In the genomic region with DNA sequence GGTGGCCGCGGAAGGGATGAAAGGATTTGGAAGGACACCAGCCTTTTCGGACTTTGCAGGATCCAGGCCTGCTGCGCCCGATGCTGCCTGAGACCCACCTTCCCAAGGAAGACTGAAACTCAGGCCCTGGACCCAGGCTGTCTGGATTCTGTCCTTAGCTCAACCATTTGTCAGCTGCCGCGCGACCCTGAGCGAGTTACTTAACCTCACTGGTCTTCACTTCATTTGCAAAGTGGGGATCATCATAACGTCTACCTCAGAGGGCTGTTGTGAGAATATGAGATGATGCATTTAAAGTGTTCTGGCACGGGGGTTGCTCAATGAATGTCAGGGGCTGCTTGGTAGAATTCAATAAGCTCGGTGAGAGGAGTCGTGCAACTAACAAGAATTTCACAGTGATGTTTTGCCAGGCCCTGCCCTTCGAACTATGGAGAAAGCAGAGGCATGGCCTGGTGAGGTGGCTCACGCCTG, we compare ENCODE assay signal across 11 cellular contexts.
A peak's percentile ranks its signal among the peaks of the same experiment; 100 is the strongest.
DNase-seq lines count a peak whose midpoint lies in the region; ATAC-seq and TF ChIP-seq lines count a peak whose summit lies in the region.
"Had no signal": no experiment of that assay in that cellular context is flagged by ENCODE, and none has a peak within 500 bp of the region (broad histone marks: within the 10 kb centered on the region; RNA-seq: fewer than 3 reads in every experiment).

No MANE protein-coding gene starts in this region.

- peaks cover 3% of the 10 kb centered on the region; the same call in 1 of the 2 replicates for H3K4me1 ChIP-seq in IMR-90 (ENCODE audit: control insufficient read depth, insufficient read depth, low read length)

- peaks cover 45% of the 10 kb centered on the region for H3K27me3 ChIP-seq in CD4-positive, alpha-beta T cell (ENCODE audit: control insufficient read depth, insufficient read depth, low read length)
- no peaks in the 10 kb centered on the region for H3K27me3 ChIP-seq in IMR-90 (ENCODE audit: control insufficient read depth, insufficient read depth, low read length)
- H3K27me3 ChIP-seq: Peyer's patch had no signal

- BruUV-seq in IMR-90 (replicated peaks; lab: Mats Ljungman, UMichigan) = no TSS peak

- H3K4me2 ChIP-seq in IMR-90 (ENCODE audit: low read depth, low read length) = no peak overlapping the region

- H4K91ac ChIP-seq in IMR-90 (ENCODE audit: insufficient read depth, low read depth, low read length) = no peak overlapping the region

- no peak overlapping the region; the same call in 1 of the 2 replicates for H2AK5ac ChIP-seq in IMR-90 (ENCODE audit: low read depth, low read length)

- no peaks in the 10 kb centered on the region for H3K9me3 ChIP-seq in CD4-positive, alpha-beta T cell (ENCODE audit: control insufficient read depth, low read length)
- H3K9me3 ChIP-seq in IMR-90 (ENCODE audit: control insufficient read depth, insufficient read depth, low read length) = peaks cover 2% of the 10 kb centered on the region; the same call in 1 of the 2 replicates
- H3K9me3 ChIP-seq: Peyer's patch had no signal

- H2AFZ ChIP-seq in IMR-90 (replicated peaks; ENCODE audit: low read length, poor library complexity) = peak overlapping the region; percentile 76

- H4K8ac ChIP-seq in IMR-90 (ENCODE audit: low read depth in 2 of 2, low read length in 2 of 2) = peak overlapping the region in 1 of 2 experiments; percentile 17; a peak in 1 of 4 replicates

- H3K23ac ChIP-seq in IMR-90 (ENCODE audit: low read depth, low read length) = no peak overlapping the region

- H3K79me1 ChIP-seq in IMR-90 (ENCODE audit: low read depth in 1 of 2, low read length in 2 of 2) = no peaks in the 10 kb centered on the region

- no peak overlapping the region for H3K4ac ChIP-seq in IMR-90 (ENCODE audit: low read depth, low read length)

- H3K27me3 Mint-ChIP-seq in CD4-positive, alpha-beta T cell = peaks cover 76% of the 10 kb centered on the region
- peaks cover 50% of the 10 kb centered on the region for H3K27me3 Mint-ChIP-seq in chondrocyte (ENCODE audit: low read depth)
- H3K27me3 Mint-ChIP-seq in natural killer cell treated with Interleukin-12 subunit alpha and Interleukin-12 subunit beta and Interleukin-15 and Interleukin-18, amount 100 ng/mL, for 72 hours = peaks cover 31 to 39% of the 10 kb centered on the region in 2 donors

- H3K27ac Mint-ChIP-seq in CD4-positive, alpha-beta T cell = no peak overlapping the region
- H3K27ac Mint-ChIP-seq in chondrocyte (ENCODE audit: unreplicated experiment) = no peak overlapping the region
- peak overlapping the region; percentile 76 to 82 for H3K27ac Mint-ChIP-seq in natural killer cell treated with Interleukin-12 subunit alpha and Interleukin-12 subunit beta and Interleukin-15 and Interleukin-18, amount 100 ng/mL, for 72 hours
- H3K27ac Mint-ChIP-seq: mesothelial cell of epicardium had no signal

- CTCF ChIA-PET in CD4-positive, alpha-beta T cell (lab: Charles Lee) = interaction anchor here (1.5 kb wide), 1 partner anchor 11 kb away, joined by 6 read pairs; no protein-coding TSS in a partner anchor
- CTCF ChIA-PET in IMR-90 (lab: Yijun Ruan, JAX) = no interaction called here

- peak overlapping the region; percentile 84 for H3K4me3 Mint-ChIP-seq in CD4-positive, alpha-beta T cell
- H3K4me3 Mint-ChIP-seq in chondrocyte (ENCODE audit: unreplicated experiment) = peak overlapping the region; percentile 46
- H3K4me3 Mint-ChIP-seq in natural killer cell treated with Interleukin-12 subunit alpha and Interleukin-12 subunit beta and Interleukin-15 and Interleukin-18, amount 100 ng/mL, for 72 hours = peak overlapping the region; percentile 86

- intact Hi-C loops in CD4-positive, alpha-beta T cell (cut with DNase I, micrococcal nuclease) = loop anchor here in 1 of 2 experiments (10.0 kb wide), 1 partner anchor 1043 kb away; the partner anchor contains the start of gene MTRES1
- intact Hi-C loops in IMR-90 (cut with micrococcal nuclease) = no loop called here

- H3K56ac ChIP-seq in IMR-90 (ENCODE audit: extremely low read depth, insufficient read depth, low read length) = no peak overlapping the region

- H4K20me1 ChIP-seq in IMR-90 (ENCODE audit: insufficient read depth, low read length) = no peaks in the 10 kb centered on the region

- H3K36me3 ChIP-seq in IMR-90 (ENCODE audit: control insufficient read depth, insufficient read depth, low read length) = no peaks in the 10 kb centered on the region
- H3K36me3 ChIP-seq: Peyer's patch had no signal

- H4K5ac ChIP-seq in IMR-90 (ENCODE audit: low read depth, low read length) = no peak overlapping the region

- ATAC-seq in CD4-positive, alpha-beta T cell (ENCODE audit: poor library complexity) = no peak
- ATAC-seq in IMR-90 (ENCODE audit: low read depth) = no peak
- ATAC-seq in natural killer cell treated with Interleukin-12 subunit alpha and Interleukin-12 subunit beta and Interleukin-15 and Interleukin-18, amount 100 ng/mL, for 72 hours = no peak
- no peak for ATAC-seq in GM18517 (IDR thresholded peaks at IDR 0.05; ENCODE audit: unreplicated experiment)

- TF ChIP-seq CTCF in CD4-positive, alpha-beta T cell (IDR thresholded peaks at IDR 0.05) = no peak
- TF ChIP-seq CTCF in IMR-90 (conservative IDR thresholded peaks at IDR 0.05; ENCODE audit: low read depth, low read length) = no peak
- no peak for TF ChIP-seq CTCF in chondrocyte (IDR thresholded peaks at IDR 0.05)

- in situ Hi-C loops in IMR-90 (cut with MboI; ENCODE audit: low sequenced_read_pairs) = loop anchor here (10.0 kb wide), 1 partner anchor 247 kb away; no protein-coding TSS in a partner anchor

- peak overlapping the region; percentile 45 for H2AK9ac ChIP-seq in IMR-90 (replicated peaks; ENCODE audit: low read depth, low read length, poor library complexity)

- H2BK120ac ChIP-seq in IMR-90 (ENCODE audit: low read depth, low read length) = no peak overlapping the region

- H3K9ac ChIP-seq in IMR-90 (ENCODE audit: low read depth, low read length) = no peak overlapping the region

- TF ChIP-seq POLR2A in IMR-90 (IDR thresholded peaks at IDR 0.05; ENCODE audit: low read depth, low read length) = no peak

- H3K18ac ChIP-seq in IMR-90 (ENCODE audit: low read depth, low read length) = no peak overlapping the region

- POLR2A ChIA-PET in CD4-positive, alpha-beta T cell (lab: Charles Lee) = interaction anchor here (1.4 to 4.9 kb wide), 3 partner anchors 9 to 16 kb away, joined by 3 to 48 read pairs (median 7); no protein-coding TSS in a partner anchor
- POLR2A ChIA-PET in IMR-90 (lab: Charles Lee; ENCODE audit: unreplicated experiment) = no interaction called here

- no peak overlapping the region for H3K27ac ChIP-seq in CD4-positive, alpha-beta T cell (ENCODE audit: low read depth, low read length)
- no peak overlapping the region for H3K27ac ChIP-seq in IMR-90 (ENCODE audit: insufficient read depth, low read length)
- H3K27ac ChIP-seq: Peyer's patch had no signal

- H3K4me1 Mint-ChIP-seq in CD4-positive, alpha-beta T cell (ENCODE audit: low read depth) = peaks cover 36% of the 10 kb centered on the region
- peaks cover 16% of the 10 kb centered on the region for H3K4me1 Mint-ChIP-seq in chondrocyte (ENCODE audit: low read depth)
- H3K4me1 Mint-ChIP-seq in natural killer cell treated with Interleukin-12 subunit alpha and Interleukin-12 subunit beta and Interleukin-15 and Interleukin-18, amount 100 ng/mL, for 72 hours (ENCODE audit: low read depth in 2 of 2) = peaks cover 14 to 26% of the 10 kb centered on the region in 2 donors

- no peak overlapping the region for H2BK15ac ChIP-seq in IMR-90 (ENCODE audit: low read depth, low read length)

- no peak overlapping the region for H2BK5ac ChIP-seq in IMR-90 (ENCODE audit: low read depth, low read length, poor library complexity, severe bottlenecking)

- peaks cover 5% of the 10 kb centered on the region for H3K9me1 ChIP-seq in IMR-90 (ENCODE audit: insufficient read depth, low read length)

- 62% methylated on average over 9 of the region's 15 CpGs; no CpG with 5 or more reads in 1 of the 2 experiments for WGBS in IMR-90 (ENCODE audit: extremely low coverage in 2 of 2, insufficient read length in 1 of 2), 2 experiments

- no peak overlapping the region for H3K4me3 ChIP-seq in IMR-90 (ENCODE audit: insufficient read depth, low read depth, low read length)

- H3K14ac ChIP-seq in IMR-90 (replicated peaks; ENCODE audit: low read depth, low read length) = no peak overlapping the region

- no peak for TF ChIP-seq RAD21 in IMR-90 (IDR thresholded peaks at IDR 0.05; ENCODE audit: low read length)

- H2BK20ac ChIP-seq in IMR-90 (ENCODE audit: low read depth, low read length) = no peak overlapping the region

- no peaks in the 10 kb centered on the region for H3K9me3 Mint-ChIP-seq in CD4-positive, alpha-beta T cell
- H3K9me3 Mint-ChIP-seq in chondrocyte (ENCODE audit: low read depth) = no peaks in the 10 kb centered on the region
- no peaks in the 10 kb centered on the region for H3K9me3 Mint-ChIP-seq in natural killer cell treated with Interleukin-12 subunit alpha and Interleukin-12 subunit beta and Interleukin-15 and Interleukin-18, amount 100 ng/mL, for 72 hours
- H3K9me3 Mint-ChIP-seq: mesothelial cell of epicardium had no signal

- DNase-seq in CD4-positive, alpha-beta T cell = no peak
- DNase-seq in IMR-90 (no peak), chondrocyte (ENCODE audit: low spot score) (no peak), NCI-H2107 treated with DMSO at 0.1 percent for 48 hours (lab: John Stamatoyannopoulos, UW; ENCODE audit: unreplicated experiment) (no peak), NCI-H2107 (lab: John Stamatoyannopoulos, UW) (no peak), C1 segment of cervical spinal cord (lab: John Stamatoyannopoulos, UW) (no peak)
- DNase-seq in natural killer cell treated with Interleukin-12 subunit alpha and Interleukin-12 subunit beta and Interleukin-15 and Interleukin-18, amount 100 ng/mL, for 72 hours (ENCODE audit: low spot score) = no peak
- DNase-seq: NCI-H226 had no signal

- H3K36me3 Mint-ChIP-seq in CD4-positive, alpha-beta T cell (ENCODE audit: low read depth) = no peaks in the 10 kb centered on the region
- peaks cover 7% of the 10 kb centered on the region for H3K36me3 Mint-ChIP-seq in chondrocyte (ENCODE audit: low read depth)
- H3K36me3 Mint-ChIP-seq in natural killer cell treated with Interleukin-12 subunit alpha and Interleukin-12 subunit beta and Interleukin-15 and Interleukin-18, amount 100 ng/mL, for 72 hours = peaks cover 12% of the 10 kb centered on the region
- H3K36me3 Mint-ChIP-seq: mesothelial cell of epicardium had no signal

- dilution Hi-C loops in IMR-90 (cut with HindIII; ENCODE audit: low sequenced_read_pairs, unreplicated experiment) = no loop called here

TF ChIP-seq in IMR-90, 13 proteins besides CTCF, POLR2A, EP300 and RAD21:
- no peak for TF ChIP-seq ELK1 (IDR thresholded peaks at IDR 0.05; ENCODE audit: borderline replicate concordance, low read depth, low read length)
- no peak for TF ChIP-seq CHD1 (IDR thresholded peaks at IDR 0.05; ENCODE audit: low read depth, low read length)

Comparison
In these comparisons a context has a peak if more than half of its experiments do, and no peak if none do; other contexts are left out.
1. H3K27ac Mint-ChIP-seq: peak in natural killer cell treated with Interleukin-12 subunit alpha and Interleukin-12 subunit beta and Interleukin-15 and Interleukin-18, amount 100 ng/mL, for 72 hours (2 of 2); none in CD4-positive, alpha-beta T cell (single experiment) and chondrocyte (single experiment).
2. Peak in every context shown above with its lines, with median percentiles within 50 percentile points of each other: H3K4me3 Mint-ChIP-seq.